In genomic region chrX:39677585-39677984, GRCh38 we compare ENCODE assay signal across 21 cellular contexts.
"Had no signal": no experiment of that assay in that cellular context is flagged by ENCODE, and none has a peak within 500 bp of the region (broad histone marks: within the 10 kb centered on the region; RNA-seq: fewer than 3 reads in every experiment).

No MANE protein-coding gene starts in this region.

- H3K4me3 Mint-ChIP-seq: activated naive CD8-positive, alpha-beta T cell treated with anti-CD3 and anti-CD28 coated beads for 36 hours; naive thymus-derived CD4-positive, alpha-beta T cell; stimulated activated naive B cell treated with anti-CD40 and anti-IgM and Interleukin-4, amounts not matched to agents 10 μg/mL and 1 μg/mL and 100 μg/mL, for 72 hours; T-helper 1 cell treated with Interleukin-12 subunit alpha and Interleukin-12 subunit beta and Interleukin-4 antibody, amounts not matched to agents 30 μg/mL and 1 μg/mL, for 36 hours had no signal

- FAIRE-seq: colon had no signal

- H3K36me3 Mint-ChIP-seq: activated naive CD8-positive, alpha-beta T cell treated with anti-CD3 and anti-CD28 coated beads for 36 hours; stimulated activated naive B cell treated with anti-CD40 and anti-IgM and Interleukin-4, amounts not matched to agents 10 μg/mL and 1 μg/mL and 100 μg/mL, for 72 hours had no signal

- H3K4me1 ChIP-seq: esophagus squamous epithelium, gastroesophageal sphincter had no signal

- H3K4me3 ChIP-seq: esophagus squamous epithelium, gastroesophageal sphincter, heart right ventricle, lung, thyroid gland had no signal

- H3K36me3 ChIP-seq: esophagus squamous epithelium, gastroesophageal sphincter, heart right ventricle, thyroid gland had no signal

- H3K27me3 ChIP-seq: esophagus squamous epithelium, gastroesophageal sphincter, thyroid gland had no signal

- H3K9me3 Mint-ChIP-seq: activated naive CD8-positive, alpha-beta T cell treated with anti-CD3 and anti-CD28 coated beads for 36 hours; naive thymus-derived CD4-positive, alpha-beta T cell; stimulated activated naive B cell treated with anti-CD40 and anti-IgM and Interleukin-4, amounts not matched to agents 10 μg/mL and 1 μg/mL and 100 μg/mL, for 72 hours; T-helper 1 cell treated with Interleukin-12 subunit alpha and Interleukin-12 subunit beta and Interleukin-4 antibody, amounts not matched to agents 30 μg/mL and 1 μg/mL, for 36 hours had no signal

- DNase-seq: activated CD4-positive, alpha-beta T cell treated with anti-CD3 and anti-CD28 coated beads for 4 hours; activated CD4-positive, alpha-beta T cell treated with anti-CD3 and anti-CD28 coated beads, Interleukin-2, amount 50 U/mL, for 48 hours; activated CD4-positive, CD25-positive, alpha-beta regulatory T cell; activated naive CD4-positive, alpha-beta T cell treated with Interleukin-2 at 50 U/mL for 16 hours; activated naive CD8-positive, alpha-beta T cell treated with anti-CD3 and anti-CD28 coated beads for 36 hours; activated T-cell treated with anti-CD3 and anti-CD28 coated beads, Interleukin-2, amount 50 U/mL, for 48 hours; amniotic stem cell; central memory CD4-positive, alpha-beta T cell; esophagus squamous epithelium; heart right ventricle; left colon; naive thymus-derived CD4-positive, alpha-beta T cell; stimulated activated CD4-positive, alpha-beta T cell treated with anti-CD3 and anti-CD28 coated beads, Interleukin-2, amount 100 ng/mL, for 48 hours; stimulated activated CD8-positive, alpha-beta memory T cell treated with anti-CD3 and anti-CD28 coated beads, Interleukin-4, amount 100 ng/mL, for 48 hours; stimulated activated naive B cell treated with anti-CD40 and anti-IgM and Interleukin-4, amounts not matched to agents 10 μg/mL and 1 μg/mL and 100 μg/mL, for 72 hours; T1000; thyroid gland had no signal

- H3K4me1 Mint-ChIP-seq: activated naive CD8-positive, alpha-beta T cell treated with anti-CD3 and anti-CD28 coated beads for 36 hours; naive thymus-derived CD4-positive, alpha-beta T cell; stimulated activated naive B cell treated with anti-CD40 and anti-IgM and Interleukin-4, amounts not matched to agents 10 μg/mL and 1 μg/mL and 100 μg/mL, for 72 hours had no signal

- ATAC-seq: heart right ventricle; left colon; naive thymus-derived CD4-positive, alpha-beta T cell; stimulated activated naive B cell treated with anti-CD40 and anti-IgM and Interleukin-4, amounts not matched to agents 10 μg/mL and 1 μg/mL and 100 μg/mL, for 72 hours had no signal

- H3K27me3 Mint-ChIP-seq: activated naive CD8-positive, alpha-beta T cell treated with anti-CD3 and anti-CD28 coated beads for 36 hours; naive thymus-derived CD4-positive, alpha-beta T cell had no signal

- H3K27ac ChIP-seq: esophagus squamous epithelium, gastroesophageal sphincter, heart right ventricle, thyroid gland had no signal

- H3K27ac Mint-ChIP-seq: activated naive CD8-positive, alpha-beta T cell treated with anti-CD3 and anti-CD28 coated beads for 36 hours; naive thymus-derived CD4-positive, alpha-beta T cell; stimulated activated naive B cell treated with anti-CD40 and anti-IgM and Interleukin-4, amounts not matched to agents 10 μg/mL and 1 μg/mL and 100 μg/mL, for 72 hours; T-helper 1 cell treated with Interleukin-12 subunit alpha and Interleukin-12 subunit beta and Interleukin-4 antibody, amounts not matched to agents 30 μg/mL and 1 μg/mL, for 36 hours had no signal

- H3K9me3 ChIP-seq: esophagus squamous epithelium, gastroesophageal sphincter, thyroid gland had no signal
